33 cellular contexts compared by ENCODE assay signal in genomic region chr2:139386401-139386800, GRCh38.
"Had no signal": no experiment of that assay in that cellular context is flagged by ENCODE, and none has a peak within 500 bp of the region (broad histone marks: within the 10 kb centered on the region; RNA-seq: fewer than 3 reads in every experiment).

No MANE protein-coding gene starts in this region.

- H3K4me1 Mint-ChIP-seq: endodermal cell; memory B cell; mesothelial cell of epicardium; naive B cell; nephron; neural progenitor cell; stimulated activated naive CD8-positive, alpha-beta T cell treated with anti-CD3 and anti-CD28 coated beads, Interleukin-15, amount 100 ng/mL, for 72 hours had no signal

- H3K9me3 ChIP-seq: esophagus squamous epithelium, mucosa of descending colon, psoas muscle, right lobe of liver, suprapubic skin, transverse colon, upper lobe of right lung, vagina had no signal

- H3K4me1 ChIP-seq: esophagus squamous epithelium, neural progenitor cell, psoas muscle, right lobe of liver, suprapubic skin, transverse colon, upper lobe of right lung, vagina had no signal

- H3K4me3 Mint-ChIP-seq: endodermal cell; memory B cell; mesothelial cell of epicardium; nephron; neural progenitor cell; stimulated activated naive CD8-positive, alpha-beta T cell treated with anti-CD3 and anti-CD28 coated beads, Interleukin-15, amount 100 ng/mL, for 72 hours had no signal

- H3K36me3 Mint-ChIP-seq: memory B cell, mesothelial cell of epicardium, naive B cell, neural progenitor cell had no signal

- ATAC-seq: left lobe of liver; mucosa of descending colon; psoas muscle; right lobe of liver; stimulated activated naive CD8-positive, alpha-beta T cell treated with anti-CD3 and anti-CD28 coated beads, Interleukin-15, amount 100 ng/mL, for 72 hours; upper lobe of right lung had no signal

- H3K4me3 ChIP-seq: dorsolateral prefrontal cortex, esophagus squamous epithelium, lung, mucosa of descending colon, neural progenitor cell, psoas muscle, right lobe of liver, suprapubic skin, transverse colon, upper lobe of right lung, vagina had no signal

- H3K27me3 Mint-ChIP-seq: memory B cell; naive B cell; stimulated activated naive CD8-positive, alpha-beta T cell treated with anti-CD3 and anti-CD28 coated beads, Interleukin-15, amount 100 ng/mL, for 72 hours had no signal

- H3K27me3 ChIP-seq: dorsolateral prefrontal cortex, esophagus squamous epithelium, neural progenitor cell, right lobe of liver, suprapubic skin, transverse colon, upper lobe of right lung, vagina had no signal

- FAIRE-seq: colon, frontal cortex, keratinocyte, small intestine had no signal

- DNase-seq: cerebellar nuclear complex; dorsolateral prefrontal cortex; effector CD4-positive, alpha-beta T cell; endodermal cell; erythroblast; esophagus squamous epithelium; head of caudate nucleus; mucosa of descending colon; naive B cell; nucleus accumbens; psoas muscle; retina; right lobe of liver; small intestine; stimulated activated CD4-positive, alpha-beta T cell treated with anti-CD3 and anti-CD28 coated beads, Interleukin-12 subunit alpha, Interleukin-12 subunit beta, amount 100 ng/mL, for 4 hours; stimulated activated CD4-positive, alpha-beta T cell treated with anti-CD3 and anti-CD28 coated beads, Interleukin-1b, Interleukin-23, amount 100 ng/mL, for 48 hours; stimulated activated CD4-positive, alpha-beta T cell treated with anti-CD3 and anti-CD28 coated beads, Interleukin-4, amount 100 ng/mL, for 1 hour; stimulated activated CD8-positive, alpha-beta memory T cell treated with anti-CD3 and anti-CD28 coated beads, Interleukin-4, amount 100 ng/mL, for 48 hours; stimulated activated naive CD4-positive, alpha-beta T cell; stimulated activated naive CD8-positive, alpha-beta T cell treated with anti-CD3 and anti-CD28 coated beads, Interleukin-15, amount 100 ng/mL, for 72 hours; transverse colon; upper lobe of right lung had no signal

- H3K36me3 ChIP-seq: esophagus squamous epithelium, neural progenitor cell, right lobe of liver, suprapubic skin, transverse colon, upper lobe of right lung, vagina had no signal

- H3K27ac Mint-ChIP-seq: endodermal cell; memory B cell; mesothelial cell of epicardium; naive B cell; nephron; neural progenitor cell; stimulated activated naive CD8-positive, alpha-beta T cell treated with anti-CD3 and anti-CD28 coated beads, Interleukin-15, amount 100 ng/mL, for 72 hours had no signal

- H3K9me3 Mint-ChIP-seq: endodermal cell, nephron had no signal

- H3K27ac ChIP-seq: dorsolateral prefrontal cortex, esophagus squamous epithelium, neural progenitor cell, psoas muscle, right lobe of liver, suprapubic skin, transverse colon, upper lobe of right lung, vagina had no signal
